In genomic region chr17:80458016-80458415, GRCh38 we compare ENCODE assay signal across 25 cellular contexts. TPM values are rescaled to one million over a fixed set of nuclear protein-coding genes. Genes with fewer than 3 reads are reported as not detected.
DNase-seq lines count a peak whose midpoint lies in the region; ATAC-seq and TF ChIP-seq lines count a peak whose summit lies in the region.
"Had no signal": no experiment of that assay in that cellular context is flagged by ENCODE, and none has a peak within 500 bp of the region (broad histone marks: within the 10 kb centered on the region; RNA-seq: fewer than 3 reads in every experiment).

No MANE protein-coding gene starts in this region.

- H3K27me3 Mint-ChIP-seq in dendritic cell treated with granulocyte-macrophage colony-stimulating factor and Interleukin-4, amounts not matched to agents 40 ng/mL and 50 ng/mL, for 4 days = peaks cover 41% of the 10 kb centered on the region
- peaks cover 25 to 31% (median 29%) of the 10 kb centered on the region in 3 donors for H3K27me3 Mint-ChIP-seq in CD14-positive monocyte (ENCODE audit: low read depth in 3 of 3)

- intact Hi-C loops in dendritic cell treated with granulocyte-macrophage colony-stimulating factor and Interleukin-4, amounts not matched to agents 40 ng/mL and 50 ng/mL, for 4 days (cut with micrococcal nuclease) = no loop called here
- intact Hi-C loops in CD14-positive monocyte (cut with micrococcal nuclease) = no loop called here

- peaks cover 25% of the 10 kb centered on the region for H3K4me1 Mint-ChIP-seq in dendritic cell treated with granulocyte-macrophage colony-stimulating factor and Interleukin-4, amounts not matched to agents 40 ng/mL and 50 ng/mL, for 4 days (ENCODE audit: low read depth)
- peaks cover 28% of the 10 kb centered on the region for H3K4me1 Mint-ChIP-seq in CD14-positive monocyte

- H3K36me3 Mint-ChIP-seq in dendritic cell treated with granulocyte-macrophage colony-stimulating factor and Interleukin-4, amounts not matched to agents 40 ng/mL and 50 ng/mL, for 4 days (ENCODE audit: low read depth) = peaks cover 5% of the 10 kb centered on the region
- no peaks in the 10 kb centered on the region for H3K36me3 Mint-ChIP-seq in CD14-positive monocyte

- H3K27me3 ChIP-seq in BLaER1 treated with 17β-estradiol and CSF1 and Interleukin-3, amounts not matched to agents 10 nM and 100 nM = peaks cover 0 to 38% (median 26%) of the 10 kb centered on the region in 11 experiments; a peak in 13 of 22 replicates
- peaks cover 6% of the 10 kb centered on the region for H3K27me3 ChIP-seq in HL-60 (ENCODE audit: insufficient read depth, poor library complexity, severe bottlenecking)
- H3K27me3 ChIP-seq in rectal smooth muscle tissue (ENCODE audit: control insufficient read depth, insufficient read depth, low read length) = no peaks in the 10 kb centered on the region
- H3K27me3 ChIP-seq: Peyer's patch, SJCRH30 had no signal

- no peaks in the 10 kb centered on the region for H3K9me3 ChIP-seq in BLaER1 treated with 17β-estradiol and CSF1 and Interleukin-3, amounts not matched to agents 10 nM and 100 nM (replicated peaks in 1 of 11)
- H3K9me3 ChIP-seq: A549, Caco-2, Peyer's patch, SJCRH30 had no signal

- H3K9ac ChIP-seq in BLaER1 treated with 17β-estradiol and CSF1 and Interleukin-3, amounts not matched to agents 10 nM and 100 nM = no peak overlapping the region
- H3K9ac ChIP-seq in rectal smooth muscle tissue (ENCODE audit: low read length) = no peak overlapping the region

- no peak overlapping the region for H3K4me3 Mint-ChIP-seq in dendritic cell treated with granulocyte-macrophage colony-stimulating factor and Interleukin-4, amounts not matched to agents 40 ng/mL and 50 ng/mL, for 4 days
- H3K4me3 Mint-ChIP-seq in CD14-positive monocyte = no peak overlapping the region
- H3K4me3 Mint-ChIP-seq: B cell, GM23338 had no signal

- no peaks in the 10 kb centered on the region for H3K36me3 ChIP-seq in BLaER1 treated with 17β-estradiol and CSF1 and Interleukin-3, amounts not matched to agents 10 nM and 100 nM
- no peaks in the 10 kb centered on the region for H3K36me3 ChIP-seq in rectal smooth muscle tissue (ENCODE audit: control insufficient read depth, insufficient read depth, low read length)
- H3K36me3 ChIP-seq: Peyer's patch, SJCRH30 had no signal

- no peak for ATAC-seq in GM19023 (IDR thresholded peaks at IDR 0.05; ENCODE audit: unreplicated experiment)
- ATAC-seq: A549, GM23338, HepG2, K562 had no signal

- peaks cover 35 to 54% (median 43%) of the 10 kb centered on the region in 10 experiments for H3K4me1 ChIP-seq in BLaER1 treated with 17β-estradiol and CSF1 and Interleukin-3, amounts not matched to agents 10 nM and 100 nM
- H3K4me1 ChIP-seq in rectal smooth muscle tissue (ENCODE audit: control insufficient read depth, insufficient read depth, low read length) = peaks cover 45% of the 10 kb centered on the region

- in situ Hi-C loops in GM13976 (cut with MboI; ENCODE audit: low sequenced_read_pairs, unreplicated experiment) = no loop called here

- no peaks in the 10 kb centered on the region for H3K9me3 Mint-ChIP-seq in dendritic cell treated with granulocyte-macrophage colony-stimulating factor and Interleukin-4, amounts not matched to agents 40 ng/mL and 50 ng/mL, for 4 days
- peaks cover 0 to 7% (median 5%) of the 10 kb centered on the region in 7 donors for H3K9me3 Mint-ChIP-seq in CD14-positive monocyte

- no peak overlapping the region for H3K4me3 ChIP-seq in BLaER1 treated with 17β-estradiol and CSF1 and Interleukin-3, amounts not matched to agents 10 nM and 100 nM
- H3K4me3 ChIP-seq in HL-60 (replicated peaks; ENCODE audit: insufficient read depth, low read length) = no peak overlapping the region
- no peak overlapping the region for H3K4me3 ChIP-seq in rectal smooth muscle tissue (ENCODE audit: low read length)
- H3K4me3 ChIP-seq: A549, GM23338, K562, Peyer's patch, SJCRH30 had no signal

- TF ChIP-seq CTCF in HL-60 (IDR thresholded peaks at IDR 0.05; ENCODE audit: insufficient read depth, low read length) (no peak), CD14-positive monocyte (IDR thresholded peaks at IDR 0.05) (no peak), GM13976 (IDR thresholded peaks at IDR 0.05; ENCODE audit: borderline replicate concordance, control extremely low read depth, extremely low read depth, insufficient read depth, missing control alignments) (no peak)

- peak overlapping the region; percentile 46 to 85 (median 77) for H3K4me2 ChIP-seq in BLaER1 treated with 17β-estradiol and CSF1 and Interleukin-3, amounts not matched to agents 10 nM and 100 nM
- H3K4me2 ChIP-seq: A549, GM23338 had no signal

- peaks cover 0 to 9% (median 0%) of the 10 kb centered on the region in 11 experiments; a peak in 1 of 22 replicates for H4K20me1 ChIP-seq in BLaER1 treated with 17β-estradiol and CSF1 and Interleukin-3, amounts not matched to agents 10 nM and 100 nM

- no peak overlapping the region for H3K27ac ChIP-seq in BLaER1 treated with 17β-estradiol and CSF1 and Interleukin-3, amounts not matched to agents 10 nM and 100 nM
- H3K27ac ChIP-seq in HL-60 (replicated peaks) (peak overlapping the region; percentile 34), rectal smooth muscle tissue (ENCODE audit: low read depth, low read length) (peak overlapping the region; percentile 96)
- H3K27ac ChIP-seq: A549, Peyer's patch had no signal

- DNase-seq in HL-60 (ENCODE audit: low read depth in 1 of 2, low spot score in 1 of 2) (no peak), CD14-positive monocyte (ENCODE audit: low spot score) (no peak), GM13976 (ENCODE audit: low spot score) (no peak)
- DNase-seq: Caco-2; CD4-positive, alpha-beta memory T cell; DMS 273 treated with DMSO at 0.1 percent for 48 hours; DMS79 treated with DMSO at 0.1 percent for 48 hours; HCEC 1CT; NCI-H1105; NCI-H146; NCI-H2029; NCI-H2227 treated with DMSO at 0.1 percent for 48 hours; NCI-H510A; NCI-H748 treated with DMSO at 0.1 percent for 48 hours; Peyer's patch had no signal

- peak overlapping the region; percentile 2 for H3K27ac Mint-ChIP-seq in dendritic cell treated with granulocyte-macrophage colony-stimulating factor and Interleukin-4, amounts not matched to agents 40 ng/mL and 50 ng/mL, for 4 days
- no peak overlapping the region for H3K27ac Mint-ChIP-seq in CD14-positive monocyte
- H3K27ac Mint-ChIP-seq: B cell, GM23338 had no signal

RNA-seq across cellular contexts. Expression of gene NPTX1, which starts 18.4 kb away (rescaled TPM):
- not detected for polyA plus RNA-seq in CD14-positive monocyte
- polyA plus RNA-seq: K562 had no signal

RNA-seq across cellular contexts. Expression of gene ENDOV, which starts 43.0 kb away (rescaled TPM):
- 10 to 100 TPM; 10.4 to 13.3 TPM for polyA plus RNA-seq in CD14-positive monocyte

Comparison
In these comparisons a context has a peak if more than half of its experiments do, and no peak if none do; other contexts are left out.
1. H3K27ac ChIP-seq: peak in HL-60 (single experiment) and rectal smooth muscle tissue (single experiment); none in BLaER1 treated with 17β-estradiol and CSF1 and Interleukin-3, amounts not matched to agents 10 nM and 100 nM (0 of 11).